Comparison of ENCODE assay signal across 21 cellular contexts in the genomic region with DNA sequence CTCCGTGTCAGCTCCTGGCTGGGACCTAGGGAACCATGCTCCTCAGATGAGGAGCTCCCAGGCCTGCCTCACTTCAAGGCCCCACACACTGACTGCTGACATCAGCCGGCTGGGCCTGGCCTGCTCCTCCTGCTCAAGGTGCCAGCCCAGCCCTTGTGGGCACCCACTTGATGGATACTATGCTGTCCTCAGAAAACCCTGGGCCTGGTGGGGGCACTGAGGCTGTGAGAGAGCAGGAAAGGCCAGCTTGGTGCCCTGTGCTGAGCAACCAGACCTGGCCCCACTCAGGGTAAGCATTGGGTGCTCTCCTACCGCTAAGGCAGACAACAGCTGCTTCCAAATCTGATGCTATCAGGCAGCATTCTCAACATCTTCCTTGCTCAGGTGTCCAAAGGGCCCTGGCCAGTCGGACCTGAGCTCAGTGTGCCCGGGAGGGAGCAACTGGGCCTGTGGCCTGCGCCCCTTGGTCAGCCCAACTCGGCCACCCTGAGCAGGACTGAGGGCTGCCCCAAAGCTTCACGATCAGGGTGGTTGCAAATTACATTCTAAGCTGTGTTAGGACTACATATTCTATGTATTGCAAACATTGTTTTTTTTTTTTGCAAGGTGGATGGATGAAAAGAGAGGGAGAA. TPM values are rescaled to one million over a fixed set of nuclear protein-coding genes. Genes with fewer than 3 reads are reported as not detected.
DNase-seq lines count a peak whose midpoint lies in the region; ATAC-seq and TF ChIP-seq lines count a peak whose summit lies in the region.
"Had no signal": no experiment of that assay in that cellular context is flagged by ENCODE, and none has a peak within 500 bp of the region (broad histone marks: within the 10 kb centered on the region; RNA-seq: fewer than 3 reads in every experiment).

No MANE protein-coding gene starts in this region.

- peak overlapping the region; percentile 15 for H3K27ac Mint-ChIP-seq in activated T-cell treated with anti-CD3 and anti-CD28 coated beads, Interleukin-2, amount 50 U/mL, for 72 hours
- peak overlapping the region; percentile 72 for H3K27ac Mint-ChIP-seq in glutamatergic neuron (ENCODE audit: unreplicated experiment)

- H3K36me3 Mint-ChIP-seq in activated T-cell treated with anti-CD3 and anti-CD28 coated beads, Interleukin-2, amount 50 U/mL, for 72 hours (ENCODE audit: insufficient read depth in 2 of 2), result no peaks in the 10 kb centered on the region
- H3K36me3 Mint-ChIP-seq in glutamatergic neuron (ENCODE audit: unreplicated experiment), result no peaks in the 10 kb centered on the region

- no peaks in the 10 kb centered on the region for H4K20me1 ChIP-seq in OCI-LY7 (ENCODE audit: insufficient read depth, low read length)
- H4K20me1 ChIP-seq in GM23248 (ENCODE audit: insufficient read depth), result no peaks in the 10 kb centered on the region

- no peak overlapping the region for H3K4me3 Mint-ChIP-seq in activated T-cell treated with anti-CD3 and anti-CD28 coated beads, Interleukin-2, amount 50 U/mL, for 72 hours
- H3K4me3 Mint-ChIP-seq in glutamatergic neuron (ENCODE audit: unreplicated experiment), result no peak overlapping the region
- H3K4me3 Mint-ChIP-seq: central memory CD8-positive, alpha-beta T cell had no signal

- H2AFZ ChIP-seq in OCI-LY7 (ENCODE audit: low read length) (no peak overlapping the region), GM23248 (no peak overlapping the region)

- no peaks in the 10 kb centered on the region for H3K9me3 Mint-ChIP-seq in activated T-cell treated with anti-CD3 and anti-CD28 coated beads, Interleukin-2, amount 50 U/mL, for 72 hours
- peaks cover 8% of the 10 kb centered on the region for H3K9me3 Mint-ChIP-seq in glutamatergic neuron (ENCODE audit: unreplicated experiment)
- H3K9me3 Mint-ChIP-seq: central memory CD8-positive, alpha-beta T cell had no signal

- H3K9me3 ChIP-seq in OCI-LY7 (ENCODE audit: low read length) (no peaks in the 10 kb centered on the region), stomach (no peaks in the 10 kb centered on the region), GM23248 (ENCODE audit: low read depth) (no peaks in the 10 kb centered on the region)
- H3K9me3 ChIP-seq: esophagus squamous epithelium, gastroesophageal sphincter, sigmoid colon, testis had no signal

- WGBS in stomach, 5 donors, result 89 to 96% (median 93%) methylated on average over 7 to 8 of the region's 8 CpGs
- 85 to 90% methylated on average over 8 of the region's 8 CpGs for WGBS in GM23248 (ENCODE audit: low coverage in 1 of 2, low lambda C conversion rate in 2 of 2, missing lambda C conversion rate in 2 of 2), 2 experiments

- no peak overlapping the region for H3K4me2 ChIP-seq in OCI-LY7 (ENCODE audit: low read length)
- H3K4me2 ChIP-seq in GM23248 (ENCODE audit: unreplicated experiment), result no peak overlapping the region

- no peaks in the 10 kb centered on the region for H3K27me3 Mint-ChIP-seq in activated T-cell treated with anti-CD3 and anti-CD28 coated beads, Interleukin-2, amount 50 U/mL, for 72 hours (ENCODE audit: low read depth)
- peaks cover 7% of the 10 kb centered on the region for H3K27me3 Mint-ChIP-seq in glutamatergic neuron (ENCODE audit: unreplicated experiment)
- H3K27me3 Mint-ChIP-seq: central memory CD8-positive, alpha-beta T cell had no signal

- H3K27me3 ChIP-seq in stomach, result no peaks in the 10 kb centered on the region
- H3K27me3 ChIP-seq in GM23248 (replicated peaks; ENCODE audit: insufficient read depth), result no peaks in the 10 kb centered on the region
- H3K27me3 ChIP-seq: esophagus squamous epithelium, gastroesophageal sphincter, sigmoid colon, testis had no signal

- H3K79me2 ChIP-seq in OCI-LY7 (ENCODE audit: insufficient read depth, low read depth, low read length), result peaks cover 27% of the 10 kb centered on the region
- no peaks in the 10 kb centered on the region for H3K79me2 ChIP-seq in GM23248 (ENCODE audit: insufficient read depth)

- H3K4me1 ChIP-seq in OCI-LY7 (ENCODE audit: insufficient read depth, low read length, poor library complexity, severe bottlenecking) (peaks cover 40% of the 10 kb centered on the region), stomach (no peaks in the 10 kb centered on the region), GM23248 (ENCODE audit: insufficient read depth) (no peaks in the 10 kb centered on the region)
- H3K4me1 ChIP-seq: esophagus squamous epithelium, gastroesophageal sphincter, sigmoid colon had no signal

- CTCF ChIA-PET in OCI-LY7 (lab: Charles Lee; ENCODE audit: unreplicated experiment), result interaction anchor here (2.0 kb wide), 1 partner anchor 35 kb away, joined by 5 read pairs; no protein-coding TSS in a partner anchor

- H3K4me1 Mint-ChIP-seq in activated T-cell treated with anti-CD3 and anti-CD28 coated beads, Interleukin-2, amount 50 U/mL, for 72 hours (ENCODE audit: low read depth), result peaks cover 20% of the 10 kb centered on the region
- H3K4me1 Mint-ChIP-seq in glutamatergic neuron (ENCODE audit: low read depth, unreplicated experiment), result peaks cover 11% of the 10 kb centered on the region

- no peaks in the 10 kb centered on the region for H3F3A ChIP-seq in GM23248 (ENCODE audit: insufficient read depth)

- POLR2A ChIA-PET in OCI-LY7 (lab: Charles Lee), result no interaction called here

- DNase-seq in activated T-cell treated with anti-CD3 and anti-CD28 coated beads, Interleukin-2, amount 50 U/mL, for 72 hours, result no peak
- no peak for DNase-seq in activated T-cell treated with anti-CD3 and anti-CD28 coated beads, Interleukin-2, amount 50 U/mL, for 1 hour
- DNase-seq in OCI-LY7 (ENCODE audit: low spot score), result no peak
- no peak for DNase-seq in glutamatergic neuron
- DNase-seq in stomach, result peak; percentile 18
- no peak for DNase-seq in pons (ENCODE audit: low spot score)
- DNase-seq in ACHN, result no peak
- DNase-seq in GM23248, result no peak
- DNase-seq: activated CD4-positive, alpha-beta T cell treated with anti-CD3 and anti-CD28 coated beads, Interleukin-2, amount 50 U/mL, for 1 hour; aorta; effector memory CD4-positive, alpha-beta T cell; esophagus squamous epithelium; kidney glomerular epithelial cell; MM.1S; NCI-H146; NCI-H526; sigmoid colon; testis had no signal

- TF ChIP-seq EP300 in stomach (IDR thresholded peaks at IDR 0.05), result no peak

- ATAC-seq in activated T-cell treated with anti-CD3 and anti-CD28 coated beads, Interleukin-2, amount 50 U/mL, for 72 hours (replicated peaks in 1 of 2), result no peak
- ATAC-seq: gastroesophageal sphincter had no signal

- BruUV-seq in OCI-LY7 (replicated peaks; lab: Mats Ljungman, UMichigan), result no TSS peak

- H3K9ac ChIP-seq in GM23248, result no peak overlapping the region

- TF ChIP-seq CTCF in OCI-LY7 (conservative IDR thresholded peaks at IDR 0.05; ENCODE audit: low read length) (no peak), glutamatergic neuron (IDR thresholded peaks at IDR 0.05; ENCODE audit: partially characterized antibody, unreplicated experiment) (no peak), stomach (IDR thresholded peaks at IDR 0.05) (no peak)

- in situ Hi-C loops in ACHN (cut with HindIII; ENCODE audit: low pct_ligation_motif_present, low pct_unique_long_range_greater_than_20kb, low sequenced_read_pairs) (no loop called here), GM23248 (cut with MboI) (no loop called here)

- TF ChIP-seq POLR2A in stomach (IDR thresholded peaks at IDR 0.05), result no peak

- intact Hi-C loops in OCI-LY7 (cut with micrococcal nuclease; ENCODE audit: unreplicated experiment), result loop anchor here (10.0 kb wide), 1 partner anchor 170 kb away; no protein-coding TSS in a partner anchor
- intact Hi-C loops in stomach (cut with DNase I; ENCODE audit: low total_unique reads), result no loop called here

- H3K4me3 ChIP-seq in OCI-LY7 (ENCODE audit: low read depth, low read length, poor library complexity, severe bottlenecking) (no peak overlapping the region), stomach (no peak overlapping the region), GM23248 (no peak overlapping the region)
- H3K4me3 ChIP-seq: esophagus squamous epithelium, gastroesophageal sphincter, sigmoid colon, testis had no signal

- H3K27ac ChIP-seq in OCI-LY7 (ENCODE audit: low read depth, low read length, poor library complexity, severe bottlenecking), result peak overlapping the region; percentile 96
- no peak overlapping the region for H3K27ac ChIP-seq in stomach
- H3K27ac ChIP-seq in GM23248, result no peak overlapping the region
- H3K27ac ChIP-seq: esophagus squamous epithelium, gastroesophageal sphincter, sigmoid colon, testis had no signal

- no peaks in the 10 kb centered on the region for H3K9me2 ChIP-seq in OCI-LY7 (ENCODE audit: insufficient read depth, low read length)
- no peaks in the 10 kb centered on the region for H3K9me2 ChIP-seq in GM23248 (ENCODE audit: insufficient read depth)

- H3K36me3 ChIP-seq in OCI-LY7 (ENCODE audit: insufficient read depth, low read length) (peaks cover 54% of the 10 kb centered on the region), stomach (no peaks in the 10 kb centered on the region), GM23248 (ENCODE audit: low read depth) (no peaks in the 10 kb centered on the region)
- H3K36me3 ChIP-seq: esophagus squamous epithelium, gastroesophageal sphincter, sigmoid colon had no signal

RNA-seq across cellular contexts. Expression of gene ANTXRL, which starts 21.9 kb away (rescaled TPM):
- not detected for total RNA-seq in activated T-cell treated with anti-CD3 and anti-CD28 coated beads, Interleukin-2, amount 50 U/mL, for 72 hours
- not detected in 2 replicates for total RNA-seq in OCI-LY7 (2014; rRNA removed; shearing (Covaris generic))
- total RNA-seq in OCI-LY7 (2022), result 0.95 TPM in 1 of 2 replicates, not detected in the other
- not detected for total RNA-seq in glutamatergic neuron (ENCODE audit: unreplicated experiment)
- total RNA-seq in stomach, result not detected
- not detected for polyA plus RNA-seq in stomach
- total RNA-seq in GM23248 (2014; rRNA removed; shearing (Covaris generic)), result not detected in 2 replicates
- polyA plus RNA-seq in GM23248 (2016; fragmentation: Nextera tagmentation; extraction: Ambion mirVana), result not detected in 2 replicates
- total RNA-seq: esophagus squamous epithelium, gastroesophageal sphincter, H4, sigmoid colon had no signal
- polyA plus RNA-seq: aorta, sigmoid colon had no signal
